In genomic region chr20:48282591-48283228, GRCh38 we compare ENCODE assay signal across 19 cellular contexts.
A peak's percentile ranks its signal among the peaks of the same experiment; 100 is the strongest.
DNase-seq lines count a peak whose midpoint lies in the region; ATAC-seq and TF ChIP-seq lines count a peak whose summit lies in the region.
"Had no signal": no experiment of that assay in that cellular context is flagged by ENCODE, and none has a peak within 500 bp of the region (broad histone marks: within the 10 kb centered on the region; RNA-seq: fewer than 3 reads in every experiment).

No MANE protein-coding gene starts in this region.

- H3K27ac ChIP-seq in BLaER1 treated with 17β-estradiol and CSF1 and Interleukin-3, amounts not matched to agents 10 nM and 100 nM: peak overlapping the region in 8 of 11 experiments; percentile 31 to 99 (median 98); a peak in 15 of 22 replicates
- H3K27ac ChIP-seq in RWPE1: no peak overlapping the region

- H3K27me3 ChIP-seq in BLaER1 treated with 17β-estradiol and CSF1 and Interleukin-3, amounts not matched to agents 10 nM and 100 nM: no peaks in the 10 kb centered on the region

- H3K4me1 ChIP-seq in BLaER1 treated with 17β-estradiol and CSF1 and Interleukin-3, amounts not matched to agents 10 nM and 100 nM: peaks cover 51 to 95% (median 84%) of the 10 kb centered on the region in 10 experiments

- peak; percentile 13 for DNase-seq in HT1080 (ENCODE audit: low read depth)
- peak; percentile 45 for DNase-seq in RWPE1 (ENCODE audit: low spot score)
- DNase-seq in left lobe of liver (ENCODE audit: low spot score): no peak
- DNase-seq: activated naive CD4-positive, alpha-beta T cell treated with anti-CD3 and anti-CD28 coated beads, Interleukin-2, amount 10 ng/mL, durations not matched to agents 7 days and 5 days; activated T-cell treated with anti-CD3 and anti-CD28 coated beads, Interleukin-2, amount 50 U/mL, for 1 hour; effector memory CD4-positive, alpha-beta T cell; KG1; mammary epithelial cell; naive thymus-derived CD8-positive, alpha-beta T cell; NCI-H1417; NCI-H226; NK-92 treated with Interleukin-12 subunit alpha and Interleukin-12 subunit beta, amount 100 ng/mL, for 24 hours; stimulated activated CD4-positive, alpha-beta T cell treated with anti-CD3 and anti-CD28 coated beads, Interleukin-2, amount 100 ng/mL, for 24 hours had no signal

- CTCF ChIA-PET in RWPE1 (lab: Yijun Ruan, JAX): interaction anchor here (0.6 to 0.9 kb wide), 2 partner anchors 10 to 221 kb away, joined by 3 read pairs; no protein-coding TSS in a partner anchor

- no peak overlapping the region for H3K9ac ChIP-seq in BLaER1 treated with 17β-estradiol and CSF1 and Interleukin-3, amounts not matched to agents 10 nM and 100 nM

- POLR2A ChIA-PET in RWPE1 (lab: Yijun Ruan, JAX; ENCODE audit: low non-redundant PET): no interaction called here

- no peak for TF ChIP-seq CTCF in RWPE1 (conservative IDR thresholded peaks at IDR 0.05; ENCODE audit: low read depth)

- H4K20me1 ChIP-seq in BLaER1 treated with 17β-estradiol and CSF1 and Interleukin-3, amounts not matched to agents 10 nM and 100 nM: no peaks in the 10 kb centered on the region

- peak overlapping the region in 8 of 11 experiments; percentile 62 to 86 (median 78); a peak in 17 of 22 replicates for H3K4me2 ChIP-seq in BLaER1 treated with 17β-estradiol and CSF1 and Interleukin-3, amounts not matched to agents 10 nM and 100 nM
- H3K4me2 ChIP-seq: GM23338 had no signal

- H3K9me3 ChIP-seq in BLaER1 treated with 17β-estradiol and CSF1 and Interleukin-3, amounts not matched to agents 10 nM and 100 nM (replicated peaks in 1 of 11): peaks cover 7 to 16% (median 13%) of the 10 kb centered on the region in 11 experiments; a peak in 19 of 22 replicates

- H3K4me3 ChIP-seq in BLaER1 treated with 17β-estradiol and CSF1 and Interleukin-3, amounts not matched to agents 10 nM and 100 nM: no peak overlapping the region; a peak in 1 of 20 replicates
- H3K4me3 ChIP-seq: GM23338 had no signal

- H3K36me3 ChIP-seq in BLaER1 treated with 17β-estradiol and CSF1 and Interleukin-3, amounts not matched to agents 10 nM and 100 nM: peaks cover 0 to 7% (median 0%) of the 10 kb centered on the region in 11 experiments; a peak in 1 of 22 replicates

- ATAC-seq in left lobe of liver (peak; percentile 24), HG02610 (IDR thresholded peaks at IDR 0.05; ENCODE audit: unreplicated experiment) (no peak), GM18873 (IDR thresholded peaks at IDR 0.05; ENCODE audit: low FRiP score, unreplicated experiment) (no peak), GM18520 (IDR thresholded peaks at IDR 0.05; ENCODE audit: unreplicated experiment) (no peak), HG02973 (IDR thresholded peaks at IDR 0.05; ENCODE audit: unreplicated experiment) (no peak)
- ATAC-seq: GM23338; naive thymus-derived CD8-positive, alpha-beta T cell had no signal
